ENCODE assay signal across 13 cellular contexts in genomic region chr9:123678878-123679329, GRCh38.
A peak's percentile ranks its signal among the peaks of the same experiment; 100 is the strongest.
DNase-seq lines count a peak whose midpoint lies in the region; ATAC-seq and TF ChIP-seq lines count a peak whose summit lies in the region.
"Had no signal": no experiment of that assay in that cellular context is flagged by ENCODE, and none has a peak within 500 bp of the region (broad histone marks: within the 10 kb centered on the region; RNA-seq: fewer than 3 reads in every experiment).

No MANE protein-coding gene starts in this region.

- H3K4me3 Mint-ChIP-seq in mesothelial cell of epicardium = no peak overlapping the region

- H3K27ac ChIP-seq in left ventricle myocardium inferior (replicated peaks) (peak overlapping the region; percentile 33), OCI-LY7 (ENCODE audit: low read depth, low read length, poor library complexity, severe bottlenecking) (peak overlapping the region; percentile 92), stomach (peak overlapping the region in 2 of 5 donors; percentile 7 to 12), tibial nerve (no peak overlapping the region)
- H3K27ac ChIP-seq: uterus had no signal

- no peak for DNase-seq in left ventricle myocardium inferior
- DNase-seq in left cardiac atrium = no peak
- no peak for DNase-seq in OCI-LY7 (ENCODE audit: low spot score)
- DNase-seq in left lobe of liver (ENCODE audit: low spot score) = no peak
- DNase-seq in NCI-H1092 treated with DMSO at 0.1 percent for 48 hours (lab: John Stamatoyannopoulos, UW) = no peak
- DNase-seq in mesothelial cell of epicardium (ENCODE audit: low spot score in 2 of 2, unreplicated experiment in 2 of 2) = no peak
- no peak for DNase-seq in stomach
- DNase-seq in tibial nerve (ENCODE audit: low spot score in 2 of 2) = no peak
- DNase-seq: activated naive CD4-positive, alpha-beta T cell treated with Interleukin-2 at 50 U/mL for 16 hours; mesendoderm; NCI-H2107; T-helper 9 cell; uterus had no signal

- H3K9me3 ChIP-seq in left ventricle myocardium inferior (replicated peaks) = peaks cover 9% of the 10 kb centered on the region
- no peaks in the 10 kb centered on the region for H3K9me3 ChIP-seq in OCI-LY7 (ENCODE audit: low read length)
- peaks cover 0 to 1% (median under 1%) of the 10 kb centered on the region in 4 donors for H3K9me3 ChIP-seq in stomach
- peaks cover 0 to 1% (median 0%) of the 10 kb centered on the region in 4 donors for H3K9me3 ChIP-seq in tibial nerve

- peaks cover 13% of the 10 kb centered on the region for H3K36me3 ChIP-seq in left ventricle myocardium inferior
- no peaks in the 10 kb centered on the region; the same call in 1 of the 2 replicates for H3K36me3 ChIP-seq in OCI-LY7 (ENCODE audit: insufficient read depth, low read length)
- peaks cover 0 to 5% (median 0%) of the 10 kb centered on the region in 4 donors for H3K36me3 ChIP-seq in stomach
- peaks cover 0 to 12% (median 0%) of the 10 kb centered on the region in 3 donors for H3K36me3 ChIP-seq in tibial nerve
- H3K36me3 ChIP-seq: uterus had no signal

- H3K27me3 ChIP-seq in left ventricle myocardium inferior (ENCODE audit: low read depth) = no peaks in the 10 kb centered on the region
- H3K27me3 ChIP-seq in stomach = no peaks in the 10 kb centered on the region
- no peaks in the 10 kb centered on the region for H3K27me3 ChIP-seq in tibial nerve
- H3K27me3 ChIP-seq: uterus had no signal

- H3K4me2 ChIP-seq in OCI-LY7 (ENCODE audit: low read length) = peak overlapping the region; percentile 82

- H3K36me3 Mint-ChIP-seq in mesothelial cell of epicardium = peaks cover 22% of the 10 kb centered on the region

- peaks cover 16% of the 10 kb centered on the region for H3K4me1 Mint-ChIP-seq in mesothelial cell of epicardium

- no peaks in the 10 kb centered on the region for H4K20me1 ChIP-seq in OCI-LY7 (ENCODE audit: insufficient read depth, low read length)

- CTCF ChIA-PET in OCI-LY7 (lab: Charles Lee; ENCODE audit: unreplicated experiment) = interaction anchor here (0.5 kb wide), 1 partner anchor 362 kb away, joined by 6 read pairs; no protein-coding TSS in a partner anchor

- no peaks in the 10 kb centered on the region for H3K79me2 ChIP-seq in OCI-LY7 (ENCODE audit: insufficient read depth, low read depth, low read length)

- TF ChIP-seq POLR2A in stomach (IDR thresholded peaks at IDR 0.05) (no peak), tibial nerve (IDR thresholded peaks at IDR 0.05) (no peak)

- peaks cover 78% of the 10 kb centered on the region for H3K27me3 Mint-ChIP-seq in mesothelial cell of epicardium (ENCODE audit: low read depth)

- peaks cover 28% of the 10 kb centered on the region for H3K4me1 ChIP-seq in left ventricle myocardium inferior
- peaks cover 57% of the 10 kb centered on the region for H3K4me1 ChIP-seq in OCI-LY7 (ENCODE audit: insufficient read depth, low read length, poor library complexity, severe bottlenecking)
- H3K4me1 ChIP-seq in stomach = peaks cover 18 to 32% (median 24%) of the 10 kb centered on the region in 4 donors
- peaks cover 0 to 9% (median 0%) of the 10 kb centered on the region in 4 donors for H3K4me1 ChIP-seq in tibial nerve
- H3K4me1 ChIP-seq: uterus had no signal

- no peak for TF ChIP-seq CTCF in left ventricle myocardium inferior (IDR thresholded peaks at IDR 0.05; ENCODE audit: borderline replicate concordance)
- TF ChIP-seq CTCF in OCI-LY7 (conservative IDR thresholded peaks at IDR 0.05; ENCODE audit: low read length) = no peak
- TF ChIP-seq CTCF in mesothelial cell of epicardium (IDR thresholded peaks at IDR 0.05; ENCODE audit: unreplicated experiment) = no peak
- no peak for TF ChIP-seq CTCF in stomach (IDR thresholded peaks at IDR 0.05)
- no peak for TF ChIP-seq CTCF in tibial nerve (IDR thresholded peaks at IDR 0.05)

- POLR2A ChIA-PET in OCI-LY7 (lab: Charles Lee) = interaction anchor here (0.5 to 2.1 kb wide), 5 partner anchors 14 to 154 kb away, joined by 3 to 6 read pairs (median 5); no protein-coding TSS in a partner anchor

- no peak for ATAC-seq in left cardiac atrium
- ATAC-seq in left lobe of liver = peak; percentile 33

- WGBS in stomach, 5 donors = 11 to 35% (median 19%) methylated on average over 5 of the region's 5 CpGs
- 63 to 75% methylated on average over 5 of the region's 5 CpGs for WGBS in tibial nerve, 2 donors

- no peaks in the 10 kb centered on the region for H3K9me2 ChIP-seq in OCI-LY7 (ENCODE audit: insufficient read depth, low read length)

- no TSS peak for BruUV-seq in OCI-LY7 (replicated peaks; lab: Mats Ljungman, UMichigan)

- H3K9me3 Mint-ChIP-seq in mesothelial cell of epicardium = peaks cover 12% of the 10 kb centered on the region

- intact Hi-C loops in left ventricle myocardium inferior (cut with micrococcal nuclease) (no loop called here), left cardiac atrium (cut with DNase I) (no loop called here), OCI-LY7 (cut with micrococcal nuclease; ENCODE audit: unreplicated experiment) (loop anchor here (1.0 to 2.0 kb wide), 3 partner anchors 20 to 249 kb away; no protein-coding TSS in a partner anchor), stomach (cut with DNase I; ENCODE audit: low total_unique reads) (no loop called here)

- TF ChIP-seq EP300 in stomach (IDR thresholded peaks at IDR 0.05) = no peak
- TF ChIP-seq EP300 in tibial nerve (IDR thresholded peaks at IDR 0.05) = no peak

- peak overlapping the region; percentile 51; the same call in 1 of the 2 replicates for H2AFZ ChIP-seq in OCI-LY7 (ENCODE audit: low read length)

- H3K4me3 ChIP-seq in left ventricle myocardium inferior (no peak overlapping the region), OCI-LY7 (ENCODE audit: low read depth, low read length, poor library complexity, severe bottlenecking) (peak overlapping the region; percentile 50), stomach (no peak overlapping the region), tibial nerve (no peak overlapping the region)
- H3K4me3 ChIP-seq: uterus had no signal

- H3K27ac Mint-ChIP-seq in mesothelial cell of epicardium = no peak overlapping the region

Comparison
In these comparisons a context has a peak if more than half of its experiments do, and no peak if none do; other contexts are left out.
1. H3K27ac ChIP-seq: peak in left ventricle myocardium inferior (single experiment) and OCI-LY7 (single experiment); none in tibial nerve (0 of 4).